16 cellular contexts compared by ENCODE assay signal in the genomic region with DNA sequence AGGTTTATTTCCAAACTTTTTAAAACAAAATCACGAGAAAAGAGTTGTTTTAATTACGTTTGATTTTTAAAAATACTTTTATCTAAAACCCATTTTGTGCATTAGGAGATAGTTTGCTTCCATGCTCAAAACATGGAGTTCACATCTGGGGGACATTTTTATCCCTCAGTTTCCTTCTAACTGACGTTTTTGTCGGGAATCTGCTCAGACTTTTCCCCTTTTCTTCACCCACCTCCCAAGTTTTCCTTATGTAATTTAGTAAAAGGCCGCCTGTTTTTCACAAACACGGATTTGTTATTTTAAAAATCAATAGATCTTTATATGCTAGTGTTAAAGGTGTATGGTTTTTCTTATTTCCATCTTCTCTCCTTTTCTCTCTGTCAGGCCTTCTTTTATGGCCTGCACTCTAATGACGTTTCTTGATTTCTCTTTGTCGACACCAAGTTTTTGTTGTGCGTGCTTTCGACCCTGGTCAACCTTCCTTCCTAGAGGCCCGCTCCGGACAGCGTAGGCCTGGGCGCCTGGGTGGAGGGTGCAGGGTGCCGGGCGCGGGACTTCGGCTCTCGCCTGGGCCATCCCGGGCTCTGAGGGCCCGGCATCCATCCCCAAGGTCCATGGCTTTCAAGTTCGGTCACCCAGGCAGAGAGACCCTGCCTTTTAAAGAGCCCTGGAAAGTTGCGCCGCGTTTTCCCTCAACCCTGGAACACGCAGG. TPM values are rescaled to one million over a fixed set of nuclear protein-coding genes. Genes with fewer than 3 reads are reported as not detected.
DNase-seq lines count a peak whose midpoint lies in the region; ATAC-seq and TF ChIP-seq lines count a peak whose summit lies in the region.
"Had no signal": no experiment of that assay in that cellular context is flagged by ENCODE, and none has a peak within 500 bp of the region (broad histone marks: within the 10 kb centered on the region; RNA-seq: fewer than 3 reads in every experiment).

No MANE protein-coding gene starts in this region.

- H3K9me3 Mint-ChIP-seq in CD4-positive, alpha-beta memory T cell, result peaks cover 0 to 34% (median 23%) of the 10 kb centered on the region in 8 donors
- H3K9me3 Mint-ChIP-seq in IgD-negative memory B cell, result peaks cover 4 to 19% (median 12%) of the 10 kb centered on the region in 3 donors
- peaks cover 4 to 7% (median 5%) of the 10 kb centered on the region in 3 donors for H3K9me3 Mint-ChIP-seq in T-cell
- H3K9me3 Mint-ChIP-seq: activated CD4-positive, alpha-beta memory T cell treated with anti-CD3 and anti-CD28 coated beads for 36 hours had no signal

- H4K20me1 ChIP-seq in mammary epithelial cell (ENCODE audit: insufficient read depth, low read length), result no peaks in the 10 kb centered on the region

- WGBS in mammary epithelial cell (ENCODE audit: low coverage, missing lambda C conversion rate), result 41% methylated on average over 20 of the region's 26 CpGs

- POLR2A ChIA-PET in CD4-positive, alpha-beta memory T cell (lab: Charles Lee; ENCODE audit: partially characterized antibody), result no interaction called here
- POLR2A ChIA-PET in T-cell (lab: Charles Lee), result no interaction called here

- peak overlapping the region in 4 of 8 donors; percentile 17 to 58 (median 33) for H3K4me3 Mint-ChIP-seq in CD4-positive, alpha-beta memory T cell
- H3K4me3 Mint-ChIP-seq in IgD-negative memory B cell (peak overlapping the region in 1 of 4 donors; percentile 48), T-cell (no peak overlapping the region)
- H3K4me3 Mint-ChIP-seq: activated CD4-positive, alpha-beta memory T cell treated with anti-CD3 and anti-CD28 coated beads for 36 hours had no signal

- H3K9me3 ChIP-seq in CD4-positive, alpha-beta memory T cell (ENCODE audit: control insufficient read depth in 1 of 2, low read length in 2 of 2), result peaks cover 0 to 5% of the 10 kb centered on the region in 2 donors
- H3K9me3 ChIP-seq in mammary epithelial cell (replicated peaks; ENCODE audit: insufficient read depth, low read length) (no peaks in the 10 kb centered on the region), mucosa of rectum (ENCODE audit: control insufficient read depth in 2 of 2, low read length in 2 of 2) (no peaks in the 10 kb centered on the region)
- H3K9me3 ChIP-seq: gastroesophageal sphincter, psoas muscle had no signal

- no peaks in the 10 kb centered on the region for H3K79me2 ChIP-seq in mammary epithelial cell (ENCODE audit: insufficient read depth, low read length)

- no peak for DNase-seq in CD4-positive, alpha-beta memory T cell
- DNase-seq in mammary epithelial cell (no peak), T-cell (no peak), NCI-H510A treated with DMSO at 0.1 percent for 48 hours (lab: John Stamatoyannopoulos, UW) (no peak)
- DNase-seq: activated CD4-positive, alpha-beta memory T cell treated with anti-CD3 and anti-CD28 coated beads for 36 hours; NCI-H2171; psoas muscle; stomach; T-helper 9 cell had no signal

- no peak for TF ChIP-seq CTCF in mammary epithelial cell (conservative IDR thresholded peaks at IDR 0.05 in 1 of 2, IDR thresholded peaks at IDR 0.05 in 1 of 2; ENCODE audit: extremely low read depth in 1 of 2, insufficient read depth in 1 of 2, low read depth in 1 of 2, low read length in 2 of 2)

- in situ Hi-C loops in mammary epithelial cell (cut with MboI; ENCODE audit: low sequenced_read_pairs in 2 of 2), result no loop called here

- H3K36me3 ChIP-seq in CD4-positive, alpha-beta memory T cell (ENCODE audit: insufficient read depth, low read length), result no peaks in the 10 kb centered on the region
- no peaks in the 10 kb centered on the region for H3K36me3 ChIP-seq in mammary epithelial cell (ENCODE audit: insufficient read depth, low read length)
- H3K36me3 ChIP-seq in mucosa of rectum (ENCODE audit: control insufficient read depth in 2 of 2, insufficient read depth in 2 of 2, low read length in 2 of 2), result peaks cover 0 to 4% of the 10 kb centered on the region in 2 donors
- H3K36me3 ChIP-seq: BLaER1 treated with 17β-estradiol and CSF1 and Interleukin-3, amounts not matched to agents 10 nM and 100 nM; gastroesophageal sphincter; stomach had no signal

- dilution Hi-C loops in mammary epithelial cell (cut with HindIII; ENCODE audit: low sequenced_read_pairs), result no loop called here

- H3K9ac ChIP-seq in mammary epithelial cell (ENCODE audit: insufficient read depth, low read length) (no peak overlapping the region), mucosa of rectum (ENCODE audit: low read depth in 1 of 2, low read length in 2 of 2) (peak overlapping the region; percentile 85 to 95)
- H3K9ac ChIP-seq: BLaER1 treated with 17β-estradiol and CSF1 and Interleukin-3, amounts not matched to agents 10 nM and 100 nM had no signal

- ATAC-seq in GM21825 (IDR thresholded peaks at IDR 0.05; ENCODE audit: unreplicated experiment) (no peak), T-cell (replicated peaks in 1 of 4) (no peak), HG03521 (IDR thresholded peaks at IDR 0.05; ENCODE audit: unreplicated experiment) (no peak)
- ATAC-seq: activated naive CD4-positive, alpha-beta T cell treated with anti-CD3 and anti-CD28 coated beads, Interleukin-2, amount 50 U/mL, for 72 hours; gastroesophageal sphincter; psoas muscle had no signal

- peaks cover 65% of the 10 kb centered on the region for H3K27me3 ChIP-seq in CD4-positive, alpha-beta memory T cell (ENCODE audit: insufficient read depth, low read length)
- H3K27me3 ChIP-seq in mammary epithelial cell (ENCODE audit: insufficient read depth, low read length) (peaks cover 48% of the 10 kb centered on the region), mucosa of rectum (ENCODE audit: control insufficient read depth in 2 of 2, insufficient read depth in 2 of 2, low read length in 2 of 2) (peaks cover 20 to 25% of the 10 kb centered on the region in 2 donors)

- intact Hi-C loops in CD4-positive, alpha-beta memory T cell (cut with micrococcal nuclease), result no loop called here
- intact Hi-C loops in mammary epithelial cell (cut with micrococcal nuclease), result no loop called here

- H3K4me2 ChIP-seq in mammary epithelial cell (ENCODE audit: insufficient read depth, low read depth, low read length), result peak overlapping the region; percentile 18
- H3K4me2 ChIP-seq: BLaER1 treated with 17β-estradiol and CSF1 and Interleukin-3, amounts not matched to agents 10 nM and 100 nM had no signal

- peaks cover 19 to 45% (median 26%) of the 10 kb centered on the region in 4 donors for H3K4me1 Mint-ChIP-seq in CD4-positive, alpha-beta memory T cell
- H3K4me1 Mint-ChIP-seq in IgD-negative memory B cell, result peaks cover 13 to 19% (median 14%) of the 10 kb centered on the region in 3 donors
- peaks cover 26 to 39% (median 34%) of the 10 kb centered on the region in 3 donors for H3K4me1 Mint-ChIP-seq in T-cell

- H3K27ac ChIP-seq in CD4-positive, alpha-beta memory T cell (ENCODE audit: low read depth, low read length), result no peak overlapping the region
- H3K27ac ChIP-seq in mammary epithelial cell (ENCODE audit: insufficient read depth, low read depth, low read length), result no peak overlapping the region
- H3K27ac ChIP-seq in mucosa of rectum (ENCODE audit: low read depth in 2 of 2, low read length in 2 of 2), result peak overlapping the region; percentile 91 to 93
- H3K27ac ChIP-seq: BLaER1 treated with 17β-estradiol and CSF1 and Interleukin-3, amounts not matched to agents 10 nM and 100 nM; gastroesophageal sphincter; psoas muscle; stomach had no signal

- peaks cover 35% of the 10 kb centered on the region for H3K4me1 ChIP-seq in CD4-positive, alpha-beta memory T cell (ENCODE audit: insufficient read depth, low read length)
- H3K4me1 ChIP-seq in mammary epithelial cell (ENCODE audit: insufficient read depth, low read length) (peaks cover 22% of the 10 kb centered on the region), mucosa of rectum (ENCODE audit: control insufficient read depth in 2 of 2, insufficient read depth in 2 of 2, low read length in 2 of 2) (peaks cover 6 to 21% of the 10 kb centered on the region in 2 donors)

- no peak overlapping the region for H3K4me3 ChIP-seq in CD4-positive, alpha-beta memory T cell (ENCODE audit: low read length in 2 of 2)
- H3K4me3 ChIP-seq in mammary epithelial cell (replicated peaks in 1 of 3; ENCODE audit: insufficient read depth in 1 of 3, low read depth in 2 of 3, low read length in 3 of 3), result no peak overlapping the region
- peak overlapping the region; percentile 91 to 97 for H3K4me3 ChIP-seq in mucosa of rectum (ENCODE audit: low read length in 2 of 2)
- H3K4me3 ChIP-seq: BLaER1 treated with 17β-estradiol and CSF1 and Interleukin-3, amounts not matched to agents 10 nM and 100 nM; gastroesophageal sphincter had no signal

- no TSS peak for BruUV-seq in mammary epithelial cell (replicated peaks; lab: Mats Ljungman, UMichigan)

- H3K36me3 Mint-ChIP-seq in CD4-positive, alpha-beta memory T cell, result peaks cover 3 to 9% of the 10 kb centered on the region in 2 donors
- H3K36me3 Mint-ChIP-seq in IgD-negative memory B cell (no peaks in the 10 kb centered on the region), T-cell (peaks cover 2% of the 10 kb centered on the region)

- CTCF ChIA-PET in CD4-positive, alpha-beta memory T cell (lab: Charles Lee; ENCODE audit: partially characterized antibody), result no interaction called here
- CTCF ChIA-PET in mammary epithelial cell (lab: Charles Lee; ENCODE audit: low non-redundant PET), result no interaction called here
- CTCF ChIA-PET in T-cell (lab: Charles Lee), result no interaction called here

- H2AFZ ChIP-seq in mammary epithelial cell (ENCODE audit: low read depth, low read length), result no peak overlapping the region

- H3K27me3 Mint-ChIP-seq in CD4-positive, alpha-beta memory T cell, result peaks cover 41 to 46% of the 10 kb centered on the region in 2 donors
- H3K27me3 Mint-ChIP-seq in IgD-negative memory B cell (peaks cover 51% of the 10 kb centered on the region), T-cell (peaks cover 42 to 72% of the 10 kb centered on the region in 2 donors)

- peak overlapping the region in 4 of 7 donors; percentile 2 to 88 (median 56) for H3K27ac Mint-ChIP-seq in CD4-positive, alpha-beta memory T cell
- H3K27ac Mint-ChIP-seq in IgD-negative memory B cell (peak overlapping the region; percentile 46 to 98 (median 95)), T-cell (no peak overlapping the region)
- H3K27ac Mint-ChIP-seq: activated CD4-positive, alpha-beta memory T cell treated with anti-CD3 and anti-CD28 coated beads for 36 hours; activated naive CD4-positive, alpha-beta T cell treated with anti-CD3 and anti-CD28 coated beads, Interleukin-2, amount 50 U/mL, for 72 hours had no signal

RNA-seq across cellular contexts. Expression of gene SATB2, which starts 3.9 kb away (rescaled TPM):
- total RNA-seq in CD4-positive, alpha-beta memory T cell, result under 1 TPM in 1 of 2 experiments, not detected in 1; 0.06 TPM
- polyA plus RNA-seq in CD4-positive, alpha-beta memory T cell, result not detected
- not detected for polyA plus RNA-seq in IgD-negative memory B cell
- 10 to 100 TPM in 1 of 2 donors, 1 to 10 TPM in 1; 7.5 to 13.7 TPM for total RNA-seq in mammary epithelial cell
- polyA plus RNA-seq in mammary epithelial cell, result 1.1 TPM
- polyA minus RNA-seq in mammary epithelial cell, result 1.8 TPM
- total RNA-seq in T-cell, result under 1 TPM; 0.15 to 0.54 (median 0.23) TPM

Comparison
In these comparisons a context has a peak if more than half of its experiments do, and no peak if none do; other contexts are left out.
1. H3K27ac ChIP-seq: peak in mucosa of rectum (2 of 2); none in CD4-positive, alpha-beta memory T cell (single experiment) and mammary epithelial cell (single experiment).
2. H3K4me3 ChIP-seq: peak in mucosa of rectum (2 of 2); none in CD4-positive, alpha-beta memory T cell (0 of 2) and mammary epithelial cell (0 of 3).
3. H3K27ac Mint-ChIP-seq: peak in CD4-positive, alpha-beta memory T cell (4 of 7) and IgD-negative memory B cell (3 of 3); none in T-cell (0 of 2).
4. RNA of gene SATB2, which starts 3.9 kb away (total RNA-seq): 7.5 to 13.7 TPM in mammary epithelial cell; 0.15 to 0.54 TPM in T-cell and 0.06 TPM in CD4-positive, alpha-beta memory T cell; every median in the first group is over 4 times any median in the second.